8 cellular contexts compared by ENCODE assay signal in the genomic region with DNA sequence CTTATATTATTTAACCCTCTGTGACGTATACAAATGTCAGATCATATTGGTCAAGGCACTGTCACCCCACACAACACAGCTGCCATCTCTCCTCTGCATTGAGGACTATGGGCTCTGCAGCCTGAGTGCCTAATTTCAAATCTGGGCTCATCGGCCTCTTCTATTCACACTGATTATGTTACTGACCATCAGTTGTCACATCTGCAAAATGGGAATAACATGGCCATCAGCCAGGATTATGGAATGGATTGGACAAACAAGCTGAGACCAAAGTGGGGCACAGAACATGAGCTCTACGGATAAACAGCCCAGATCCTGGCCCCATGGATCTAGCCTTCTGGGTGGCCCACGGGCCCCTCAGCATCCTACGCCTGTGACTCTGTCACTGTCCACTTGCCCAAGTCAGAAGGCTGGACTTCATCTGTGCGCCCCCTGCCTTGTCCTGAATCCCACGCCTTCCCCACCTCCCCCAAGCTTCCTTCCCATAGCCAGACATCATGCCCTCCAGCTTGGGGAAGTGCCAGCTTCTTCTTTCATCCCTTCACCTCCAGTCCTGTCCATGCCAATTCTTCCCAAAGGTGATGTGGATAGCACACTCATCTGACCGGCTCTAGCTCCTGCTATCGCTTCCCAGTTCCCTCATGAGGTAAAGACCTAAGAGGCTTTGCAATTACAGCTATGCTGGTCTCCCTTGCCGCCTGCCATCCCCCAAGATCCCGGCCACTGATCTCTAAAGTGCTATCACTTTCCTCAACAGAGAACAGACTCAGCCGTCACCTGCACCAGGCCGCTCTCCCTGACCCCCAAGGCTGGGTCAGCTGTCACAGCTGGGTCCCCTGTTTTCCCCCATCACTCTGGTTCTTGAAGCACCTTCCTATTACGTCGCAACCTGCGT. TPM values are rescaled to one million over a fixed set of nuclear protein-coding genes. Genes with fewer than 3 reads are reported as not detected.
DNase-seq lines count a peak whose midpoint lies in the region; ATAC-seq and TF ChIP-seq lines count a peak whose summit lies in the region.

No MANE protein-coding gene starts in this region.

- peaks cover 11% of the 10 kb centered on the region for H3K27me3 Mint-ChIP-seq in brain
- no peaks in the 10 kb centered on the region for H3K27me3 Mint-ChIP-seq in mesothelial cell of epicardium (ENCODE audit: low read depth)

- ATAC-seq in HG02759 (IDR thresholded peaks at IDR 0.05; ENCODE audit: unreplicated experiment) (peak; percentile 7), HG02678 (IDR thresholded peaks at IDR 0.05; ENCODE audit: unreplicated experiment) (no peak)

- H3K4me1 Mint-ChIP-seq in brain (peaks cover 34% of the 10 kb centered on the region), mesothelial cell of epicardium (peaks cover 20% of the 10 kb centered on the region)

- H3K27ac Mint-ChIP-seq in brain: peak overlapping the region; percentile 86 to 99 (median 97)
- H3K27ac Mint-ChIP-seq in mesothelial cell of epicardium: peak overlapping the region; percentile 84

- peak overlapping the region; percentile 78 for H3K27ac ChIP-seq in 22Rv1

- peak overlapping the region; percentile 96 to 98 (median 98) for H3K4me3 Mint-ChIP-seq in brain
- peak overlapping the region; percentile 89 for H3K4me3 Mint-ChIP-seq in mesothelial cell of epicardium

- H3K9me3 Mint-ChIP-seq in brain: no peaks in the 10 kb centered on the region
- no peaks in the 10 kb centered on the region for H3K9me3 Mint-ChIP-seq in mesothelial cell of epicardium

- DNase-seq in mesothelial cell of epicardium (ENCODE audit: low spot score in 2 of 2, unreplicated experiment in 2 of 2) (no peak), A172 (ENCODE audit: low spot score) (no peak), GM19238 (ENCODE audit: insufficient read length, low spot score) (no peak)
- no peak for DNase-seq in central memory CD4-positive, alpha-beta T cell

- no peak for TF ChIP-seq CTCF in 22Rv1 (IDR thresholded peaks at IDR 0.05)
- TF ChIP-seq CTCF in brain (conservative IDR thresholded peaks at IDR 0.05): no peak
- TF ChIP-seq CTCF in mesothelial cell of epicardium (IDR thresholded peaks at IDR 0.05; ENCODE audit: unreplicated experiment): no peak

- H3K36me3 Mint-ChIP-seq in brain (peaks cover 30% of the 10 kb centered on the region), mesothelial cell of epicardium (peaks cover 10% of the 10 kb centered on the region)

RNA-seq across cellular contexts. Expression of a gene that starts 0.9 kb away (rescaled TPM):
- 156 TPM for polyA plus RNA-seq in brain (ENCODE audit: insufficient read depth, low read depth, low replicate concordance)
- total RNA-seq in mesothelial cell of epicardium: 54.5 to 58.4 TPM (median 58.3 TPM) in 3 replicates
- total RNA-seq in A172 (2014; rRNA removed; shearing (Covaris generic)): 98.2 and 99.1 TPM in 2 replicates

RNA-seq across cellular contexts. Expression of a gene that starts 5.8 kb away (rescaled TPM):
- polyA plus RNA-seq in brain (ENCODE audit: insufficient read depth, low read depth, low replicate concordance): 637 TPM
- total RNA-seq in mesothelial cell of epicardium: 863 to 886 TPM (median 869 TPM) in 3 replicates
- 1,790 and 1,863 TPM in 2 replicates for total RNA-seq in A172 (2014; rRNA removed; shearing (Covaris generic))

RNA-seq across cellular contexts. Expression of a gene that starts 13.0 kb away (rescaled TPM):
- 343 TPM for polyA plus RNA-seq in brain (ENCODE audit: insufficient read depth, low read depth, low replicate concordance)
- 78.6 to 87.4 TPM (median 80.7 TPM) in 3 replicates for total RNA-seq in mesothelial cell of epicardium
- 180 and 185 TPM in 2 replicates for total RNA-seq in A172 (2014; rRNA removed; shearing (Covaris generic))

RNA-seq across cellular contexts. Expression of a gene that starts 13.5 kb away (rescaled TPM):
- 7.6 TPM for polyA plus RNA-seq in brain (ENCODE audit: insufficient read depth, low read depth, low replicate concordance)
- 0.86 to 0.98 TPM (median 0.97 TPM) in 3 replicates for total RNA-seq in mesothelial cell of epicardium
- total RNA-seq in A172 (2014; rRNA removed; shearing (Covaris generic)): 0.12 and 0.28 TPM in 2 replicates

RNA-seq across cellular contexts. Expression of a gene that starts 24.4 kb away (rescaled TPM):
- polyA plus RNA-seq in brain (ENCODE audit: insufficient read depth, low read depth, low replicate concordance): 73.8 TPM
- 18.7 to 19.1 TPM (median 18.8 TPM) in 3 replicates for total RNA-seq in mesothelial cell of epicardium
- total RNA-seq in A172 (2014; rRNA removed; shearing (Covaris generic)): 64.2 and 82.8 TPM in 2 replicates
